Comparison of ENCODE assay signal across 21 cellular contexts in genomic region chr2:44570777-44571176, GRCh38.
DNase-seq lines count a peak whose midpoint lies in the region; ATAC-seq, FAIRE-seq and TF ChIP-seq lines count a peak whose summit lies in the region.
"Had no signal": no experiment of that assay in that cellular context is flagged by ENCODE, and none has a peak within 500 bp of the region (broad histone marks: within the 10 kb centered on the region; RNA-seq: fewer than 3 reads in every experiment).

No MANE protein-coding gene starts in this region.

- peak overlapping the region; percentile 19 for H3K27ac Mint-ChIP-seq in Caco-2 (ENCODE audit: unreplicated experiment)
- H3K27ac Mint-ChIP-seq in activated T-helper 17 cell treated with anti-CD3 and anti-CD28 coated beads, Interleukin-2, amount 50 U/mL, for 72 hours = peak overlapping the region; percentile 16
- H3K27ac Mint-ChIP-seq: CD8-positive, alpha-beta T cell had no signal

- H3K79me2 ChIP-seq in DND-41 (ENCODE audit: insufficient read depth, low read length) = no peaks in the 10 kb centered on the region
- H3K79me2 ChIP-seq in keratinocyte (ENCODE audit: control insufficient read depth, insufficient read depth, low read length) = no peaks in the 10 kb centered on the region

- H4K20me1 ChIP-seq in DND-41 (ENCODE audit: insufficient read depth, low read length) (peaks cover 3% of the 10 kb centered on the region; the same call in 1 of the 2 replicates), keratinocyte (ENCODE audit: control insufficient read depth, extremely low read depth, insufficient read depth, low read length) (no peaks in the 10 kb centered on the region)

- POLR2A ChIA-PET in Caco-2 (lab: Charles Lee) = no interaction called here

- H3K27me3 Mint-ChIP-seq in Caco-2 (ENCODE audit: insufficient read depth, unreplicated experiment) = no peaks in the 10 kb centered on the region
- H3K27me3 Mint-ChIP-seq in activated T-helper 17 cell treated with anti-CD3 and anti-CD28 coated beads, Interleukin-2, amount 50 U/mL, for 72 hours = no peaks in the 10 kb centered on the region

- no peak overlapping the region for H2AFZ ChIP-seq in DND-41 (ENCODE audit: low read depth, low read length)
- H2AFZ ChIP-seq in keratinocyte (ENCODE audit: control insufficient read depth, low read length) = no peak overlapping the region
- H2AFZ ChIP-seq: GM23248 had no signal

- intact Hi-C loops in Caco-2 (cut with micrococcal nuclease; ENCODE audit: unreplicated experiment) = no loop called here
- intact Hi-C loops in head of caudate nucleus (cut with DNase I) = no loop called here
- intact Hi-C loops in left ventricle myocardium superior (cut with micrococcal nuclease) = no loop called here
- intact Hi-C loops in sciatic nerve (cut with DNase I) = no loop called here

- no peak for TF ChIP-seq CTCF in Caco-2 (IDR thresholded peaks at IDR 0.05; ENCODE audit: insufficient read depth in 1 of 2, low read depth in 1 of 2, low read length in 1 of 2, severe bottlenecking in 1 of 2, unreplicated experiment in 1 of 2)
- TF ChIP-seq CTCF in DND-41 (IDR thresholded peaks at IDR 0.05; ENCODE audit: borderline replicate concordance, extremely low read depth, low read length, poor library complexity, severe bottlenecking) = no peak
- TF ChIP-seq CTCF in keratinocyte (optimal IDR thresholded peaks at IDR 0.05 in 1 of 3, IDR thresholded peaks at IDR 0.05 in 1 of 3, conservative IDR thresholded peaks at IDR 0.05 in 1 of 3; ENCODE audit: extremely low read depth in 1 of 3, insufficient read depth in 2 of 3, low read length in 3 of 3) = no peak

- dilution Hi-C loops in keratinocyte (cut with MboI; ENCODE audit: extremely low pct_ligation_motif_present, low sequenced_read_pairs) = no loop called here

- H3K4me1 Mint-ChIP-seq in Caco-2 (ENCODE audit: low read depth, unreplicated experiment) = peaks cover 59% of the 10 kb centered on the region
- peaks cover 18% of the 10 kb centered on the region for H3K4me1 Mint-ChIP-seq in activated T-helper 17 cell treated with anti-CD3 and anti-CD28 coated beads, Interleukin-2, amount 50 U/mL, for 72 hours

- DNase-seq in Caco-2 (no peak), DND-41 (no peak), keratinocyte (ENCODE audit: low read depth, low spot score) (no peak), head of caudate nucleus (no peak), left ventricle myocardium superior (no peak), sciatic nerve (ENCODE audit: low spot score) (no peak)
- DNase-seq: C1 segment of cervical spinal cord; CD8-positive, alpha-beta T cell; GM23248; H7; NCI-H1694; NCI-H2029 treated with DMSO at 0.1 percent for 48 hours; NCI-H2227 treated with DMSO at 0.1 percent for 48 hours; NCI-H526 treated with DMSO at 0.1 percent for 48 hours; Right ventricle myocardium superior; RPMI8226 had no signal

- CTCF ChIA-PET in Caco-2 (lab: Charles Lee) = no interaction called here

- H3K27ac ChIP-seq in DND-41 (ENCODE audit: low read length) = no peak overlapping the region
- no peak overlapping the region for H3K27ac ChIP-seq in keratinocyte (ENCODE audit: control insufficient read depth, insufficient read depth, low read length)
- H3K27ac ChIP-seq: GM23248, SJSA1 had no signal

- no TSS peak for BruUV-seq in Caco-2 (replicated peaks; lab: Mats Ljungman, UMichigan)

- peaks cover 7% of the 10 kb centered on the region for H3K36me3 Mint-ChIP-seq in Caco-2 (ENCODE audit: insufficient read depth, unreplicated experiment)
- no peaks in the 10 kb centered on the region for H3K36me3 Mint-ChIP-seq in activated T-helper 17 cell treated with anti-CD3 and anti-CD28 coated beads, Interleukin-2, amount 50 U/mL, for 72 hours (ENCODE audit: low read depth)

- peak; percentile 79 for ATAC-seq in DND-41 (ENCODE audit: insufficient read depth, low read depth)
- no peak for ATAC-seq in activated T-helper 17 cell treated with anti-CD3 and anti-CD28 coated beads, Interleukin-2, amount 50 U/mL, for 72 hours (replicated peaks)
- ATAC-seq in left ventricle myocardium superior = no peak
- no peak for ATAC-seq in sciatic nerve
- ATAC-seq: CD8-positive, alpha-beta T cell; HepG2; K562 had no signal

- FAIRE-seq in keratinocyte (lab: Jason Lieb, UNC) = no peak
- FAIRE-seq: GM18507, HepG2, K562 had no signal

- no peaks in the 10 kb centered on the region for H3K9me1 ChIP-seq in keratinocyte (ENCODE audit: control insufficient read depth, extremely low read depth, insufficient read depth, low read length)

- H3K4me3 ChIP-seq in Caco-2 (ENCODE audit: low read depth, low read length) (no peak overlapping the region), DND-41 (ENCODE audit: low read depth in 1 of 2, low read length in 2 of 2) (no peak overlapping the region), keratinocyte (ENCODE audit: control insufficient read depth in 2 of 3, extremely low read depth in 1 of 3, insufficient read depth in 2 of 3, low read depth in 1 of 3, low read length in 3 of 3) (no peak overlapping the region)
- H3K4me3 ChIP-seq: GM23248, K562, SJSA1 had no signal

- no peak overlapping the region for H3K4me2 ChIP-seq in DND-41 (ENCODE audit: insufficient read depth, low read length)
- peak overlapping the region; percentile 50 for H3K4me2 ChIP-seq in keratinocyte (ENCODE audit: control insufficient read depth, extremely low read depth, insufficient read depth, low read depth, low read length)

- H3K4me1 ChIP-seq in Caco-2 (peaks cover 47% of the 10 kb centered on the region), DND-41 (ENCODE audit: insufficient read depth, low read length) (peaks cover 17% of the 10 kb centered on the region), keratinocyte (ENCODE audit: control insufficient read depth, extremely low read depth, insufficient read depth, low read length) (peaks cover 29% of the 10 kb centered on the region)
- H3K4me1 ChIP-seq: SJSA1 had no signal

- no peaks in the 10 kb centered on the region for H3K9me3 Mint-ChIP-seq in Caco-2 (ENCODE audit: unreplicated experiment)
- no peaks in the 10 kb centered on the region for H3K9me3 Mint-ChIP-seq in activated T-helper 17 cell treated with anti-CD3 and anti-CD28 coated beads, Interleukin-2, amount 50 U/mL, for 72 hours
- H3K9me3 Mint-ChIP-seq: CD8-positive, alpha-beta T cell had no signal

- no peak overlapping the region for H3K4me3 Mint-ChIP-seq in Caco-2 (ENCODE audit: unreplicated experiment)
- no peak overlapping the region for H3K4me3 Mint-ChIP-seq in activated T-helper 17 cell treated with anti-CD3 and anti-CD28 coated beads, Interleukin-2, amount 50 U/mL, for 72 hours
- H3K4me3 Mint-ChIP-seq: CD8-positive, alpha-beta T cell had no signal

- H3K9ac ChIP-seq in DND-41 (ENCODE audit: low read depth, low read length) (no peak overlapping the region), keratinocyte (ENCODE audit: control insufficient read depth, extremely low read depth, insufficient read depth, low read length) (no peak overlapping the region)
- H3K9ac ChIP-seq: GM23248 had no signal

- H3K27me3 ChIP-seq in Caco-2 (replicated peaks; ENCODE audit: control insufficient read depth, insufficient read depth, low read length) = no peaks in the 10 kb centered on the region
- H3K27me3 ChIP-seq in DND-41 (ENCODE audit: insufficient read depth, low read length, poor library complexity) = no peaks in the 10 kb centered on the region
- no peaks in the 10 kb centered on the region for H3K27me3 ChIP-seq in keratinocyte (ENCODE audit: control insufficient read depth, extremely low read depth, insufficient read depth, low read length)

- no peaks in the 10 kb centered on the region for H3K9me3 ChIP-seq in Caco-2
- no peaks in the 10 kb centered on the region for H3K9me3 ChIP-seq in DND-41 (ENCODE audit: insufficient read depth, low read length, severe bottlenecking)
- no peaks in the 10 kb centered on the region for H3K9me3 ChIP-seq in keratinocyte (ENCODE audit: control insufficient read depth, low read depth, low read length)
- H3K9me3 ChIP-seq: SJSA1 had no signal

- H3K36me3 ChIP-seq in Caco-2 (ENCODE audit: control insufficient read depth, insufficient read depth, low read length) (no peaks in the 10 kb centered on the region), DND-41 (ENCODE audit: insufficient read depth, low read length) (no peaks in the 10 kb centered on the region), keratinocyte (ENCODE audit: control insufficient read depth in 2 of 2, extremely low read depth in 1 of 2, insufficient read depth in 2 of 2, low read length in 2 of 2) (no peaks in the 10 kb centered on the region)
- H3K36me3 ChIP-seq: SJSA1 had no signal
